Comparison of ENCODE assay signal across 8 cellular contexts in genomic region chr5:87120518-87121314, GRCh38.
DNase-seq lines count a peak whose midpoint lies in the region; ATAC-seq and TF ChIP-seq lines count a peak whose summit lies in the region.

No MANE protein-coding gene starts in this region.

- no peaks in the 10 kb centered on the region for H4K20me1 ChIP-seq in BLaER1

- H3K27ac Mint-ChIP-seq in MCF 10A (ENCODE audit: low read depth, unreplicated experiment): peak overlapping the region; percentile 90

- no peaks in the 10 kb centered on the region for H3K9me3 Mint-ChIP-seq in MCF 10A (ENCODE audit: unreplicated experiment)

- H3K36me3 Mint-ChIP-seq in MCF 10A (ENCODE audit: insufficient read depth, unreplicated experiment): no peaks in the 10 kb centered on the region

- H3K9me3 ChIP-seq in BLaER1: peaks cover 4% of the 10 kb centered on the region
- no peaks in the 10 kb centered on the region for H3K9me3 ChIP-seq in HAP-1

- TF ChIP-seq CTCF in MCF 10A (IDR thresholded peaks at IDR 0.05; ENCODE audit: unreplicated experiment): no peak

- ATAC-seq in GM21390 (IDR thresholded peaks at IDR 0.05; ENCODE audit: unreplicated experiment) (peak; percentile 35), GM19395 (IDR thresholded peaks at IDR 0.05; ENCODE audit: unreplicated experiment) (no peak)

- H3K27me3 Mint-ChIP-seq in MCF 10A (ENCODE audit: insufficient read depth, unreplicated experiment): no peaks in the 10 kb centered on the region

- H3K9ac ChIP-seq in BLaER1: no peak overlapping the region

- POLR2A ChIA-PET in MCF 10A (lab: Yijun Ruan, JAX): interaction anchor here (0.6 to 2.6 kb wide), 7 partner anchors 14 to 278 kb away, joined by 3 to 15 read pairs (median 4); partner anchors contain the start of gene RASA1

- peak; percentile 21 for DNase-seq in NCI-H460 (ENCODE audit: extremely low read depth, low read depth)
- DNase-seq in MCF 10A (ENCODE audit: unreplicated experiment): peak; percentile 88
- peak; percentile 60 for DNase-seq in pulmonary artery endothelial cell (ENCODE audit: low read depth, low spot score)
- DNase-seq in HAP-1 (ENCODE audit: low spot score in 2 of 2): no peak
- DNase-seq in anterior cingulate cortex (lab: John Stamatoyannopoulos, UW): no peak

- TSS peak; percentile 81 for BruUV-seq in MCF 10A (replicated peaks; lab: Mats Ljungman, UMichigan)

- H3K36me3 ChIP-seq in BLaER1: no peaks in the 10 kb centered on the region
- no peaks in the 10 kb centered on the region for H3K36me3 ChIP-seq in HAP-1 (replicated peaks)

- H3K4me1 ChIP-seq in BLaER1 (peaks cover 21% of the 10 kb centered on the region), HAP-1 (no peaks in the 10 kb centered on the region)

- in situ Hi-C loops in HAP-1 (cut with MboI; ENCODE audit: low sequenced_read_pairs): no loop called here

- peak overlapping the region; percentile 30; the same call in 1 of the 2 replicates for H3K4me2 ChIP-seq in BLaER1

- intact Hi-C loops in MCF 10A (cut with micrococcal nuclease): loop anchor here (1.0 to 2.0 kb wide), 2 partner anchors 30 to 148 kb away; no protein-coding TSS in a partner anchor

- H3K4me3 ChIP-seq in BLaER1: no peak overlapping the region
- H3K4me3 ChIP-seq in HAP-1: no peak overlapping the region

- no peak overlapping the region for H3K27ac ChIP-seq in BLaER1

- H3K27me3 ChIP-seq in BLaER1: no peaks in the 10 kb centered on the region
- H3K27me3 ChIP-seq in HAP-1 (ENCODE audit: low read depth): peaks cover 7% of the 10 kb centered on the region; the same call in 1 of the 2 replicates

- H3K4me3 Mint-ChIP-seq in MCF 10A (ENCODE audit: unreplicated experiment): no peak overlapping the region

- peaks cover 35% of the 10 kb centered on the region for H3K4me1 Mint-ChIP-seq in MCF 10A (ENCODE audit: insufficient read depth, unreplicated experiment)

- CTCF ChIA-PET in MCF 10A (lab: Yijun Ruan, JAX): interaction anchor here (1.0 kb wide), 1 partner anchor 22 kb away, joined by 4 read pairs; no protein-coding TSS in a partner anchor

Comparison
In these comparisons a context has a peak if more than half of its experiments do, and no peak if none do; other contexts are left out.
1. DNase-seq: peak in NCI-H460 (single experiment), MCF 10A (single experiment) and pulmonary artery endothelial cell (single experiment); none in HAP-1 (0 of 2) and anterior cingulate cortex (0 of 58).